In the genomic region with DNA sequence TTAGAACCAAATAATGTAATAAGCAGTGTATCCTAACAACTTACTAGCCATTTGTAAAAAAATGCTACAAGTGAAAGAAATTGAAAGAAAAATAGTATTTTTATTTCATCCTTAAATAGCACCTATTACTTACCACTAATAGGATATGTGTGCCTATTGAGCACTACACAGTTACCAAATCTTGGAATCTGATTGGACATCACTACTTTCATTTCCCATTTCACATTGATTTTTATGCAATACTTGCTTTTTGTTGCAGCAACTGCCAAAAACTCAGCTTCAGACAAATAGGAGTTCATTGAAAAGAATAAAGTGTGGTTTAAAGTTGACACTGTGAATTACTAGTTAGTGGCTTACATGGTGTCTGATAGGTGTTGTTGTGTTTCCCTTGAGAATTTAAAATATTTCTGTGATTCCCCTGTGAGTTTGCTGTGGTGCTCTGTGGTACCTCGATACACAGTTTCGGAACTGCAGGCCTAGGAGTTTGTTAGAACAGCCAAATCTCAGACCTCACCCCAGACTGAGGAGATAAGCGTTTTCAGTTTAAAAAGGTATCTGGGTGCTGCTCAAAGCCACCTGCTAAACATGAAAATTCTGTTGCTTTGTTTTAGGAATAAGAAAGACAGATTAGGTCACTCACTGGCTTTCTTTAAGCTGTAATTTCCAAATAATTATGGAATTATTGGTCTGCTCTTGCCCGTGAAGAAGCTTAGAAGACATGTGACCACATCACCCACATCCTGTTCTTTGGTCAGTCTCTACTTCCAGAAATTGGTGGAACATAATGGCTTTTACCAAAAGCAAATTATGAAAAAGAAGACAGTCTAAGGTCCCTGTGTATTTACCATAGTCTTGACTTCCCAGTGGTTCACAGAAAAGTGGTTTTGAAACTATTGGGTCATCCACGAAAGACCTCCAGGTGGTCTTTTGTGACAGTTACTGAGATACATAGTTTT, we compare ENCODE assay signal across 10 cellular contexts.
A peak's percentile ranks its signal among the peaks of the same experiment; 100 is the strongest.
DNase-seq lines count a peak whose midpoint lies in the region; ATAC-seq lines count a peak whose summit lies in the region.
"Had no signal": no experiment of that assay in that cellular context is flagged by ENCODE, and none has a peak within 500 bp of the region (broad histone marks: within the 10 kb centered on the region; RNA-seq: fewer than 3 reads in every experiment).

No MANE protein-coding gene starts in this region.

- ATAC-seq in GM18868 (IDR thresholded peaks at IDR 0.05; ENCODE audit: unreplicated experiment) (peak; percentile 88), GM21619 (IDR thresholded peaks at IDR 0.05; ENCODE audit: unreplicated experiment) (peak; percentile 88), HG03196 (IDR thresholded peaks at IDR 0.05; ENCODE audit: unreplicated experiment) (peak; percentile 92)

- peak; percentile 3 for DNase-seq in central memory CD4-positive, alpha-beta T cell
- no peak for DNase-seq in NCI-H526 treated with DMSO at 0.1 percent for 48 hours (lab: John Stamatoyannopoulos, UW)
- DNase-seq in NCI-H1092 (lab: John Stamatoyannopoulos, UW) = no peak
- no peak for DNase-seq in NCI-H2029 treated with DMSO at 0.1 percent for 48 hours (lab: John Stamatoyannopoulos, UW)
- no peak for DNase-seq in activated T-cell treated with anti-CD3 and anti-CD28 coated beads for 4 hours
- DNase-seq: hypothalamus; stimulated activated naive CD4-positive, alpha-beta T cell treated with Interleukin-2 at 50 U/mL for 16 hours had no signal
